In the genomic region with DNA sequence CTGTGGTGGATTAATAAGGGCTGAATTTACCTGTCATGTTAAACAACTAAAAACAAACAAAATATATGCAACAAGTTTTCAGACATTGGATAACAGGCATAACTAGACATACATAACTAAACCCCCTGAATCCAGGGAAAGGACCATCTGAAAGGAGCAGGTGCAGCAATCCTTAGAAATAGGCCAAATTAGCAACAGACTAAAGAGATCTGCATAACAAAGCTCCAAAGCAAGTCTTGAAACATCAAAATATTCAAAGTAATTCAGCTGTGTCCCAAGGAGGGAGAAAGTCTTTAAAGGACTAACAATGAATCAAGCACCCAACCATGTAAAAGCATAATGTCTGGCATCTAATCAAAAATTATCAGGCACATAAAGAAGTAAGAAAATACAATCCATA, we compare ENCODE assay signal across 33 cellular contexts.
"Had no signal": no experiment of that assay in that cellular context is flagged by ENCODE, and none has a peak within 500 bp of the region (broad histone marks: within the 10 kb centered on the region; RNA-seq: fewer than 3 reads in every experiment).

No MANE protein-coding gene starts in this region.

- H3K9me3 Mint-ChIP-seq: activated CD4-positive, alpha-beta T cell treated with anti-CD3 and anti-CD28 coated beads, Interleukin-2, amount 10 ng/mL, durations not matched to agents 24 days and 14 days; activated naive CD4-positive, alpha-beta T cell treated with anti-CD3 and anti-CD28 coated beads for 36 hours; activated T-helper 1 cell treated with anti-CD3 and anti-CD28 coated beads, Interleukin-12 subunit alpha, Interleukin-12 subunit beta, Interleukin-2, Interleukin-4 antibody, amounts not matched to agents 30 ng/mL and 10 ng/mL and 1 ng/mL, durations not matched to agents 14 hours and 24 hours and 36 hours; activated T-helper 2 cell treated with anti-CD3 and anti-CD28 coated beads, Interferon-gamma antibody, Interleukin-2, Interleukin-4, amounts not matched to agents 10 μg/mL and 5 μg/mL and 100 μg/mL, durations not matched to agents 14 hours and 24 hours and 36 hours; endodermal cell; T-helper 2 cell treated with Interferon-gamma antibody and Interleukin-4, amounts not matched to agents 5 μg/mL and 100 μg/mL, for 36 hours had no signal

- H3K36me3 ChIP-seq: adrenal gland, WERI-Rb-1 had no signal

- H3K4me1 ChIP-seq: adrenal gland, body of pancreas had no signal

- H3K36me3 Mint-ChIP-seq: activated CD4-positive, alpha-beta memory T cell treated with anti-CD3 and anti-CD28 coated beads for 36 hours; activated CD8-positive, alpha-beta memory T cell treated with anti-CD3 and anti-CD28 coated beads, Interleukin-2, amount 10 ng/mL, durations not matched to agents 7 days and 5 days; activated naive CD4-positive, alpha-beta T cell treated with anti-CD3 and anti-CD28 coated beads, Interleukin-2, amount 50 U/mL, for 24 hours; activated naive CD8-positive, alpha-beta T cell treated with anti-CD3 and anti-CD28 coated beads for 36 hours had no signal

- DNase-seq: activated CD4-positive, alpha-beta memory T cell treated with anti-CD3 and anti-CD28 coated beads for 36 hours; activated CD4-positive, alpha-beta T cell treated with anti-CD3 and anti-CD28 coated beads for 36 hours; activated CD4-positive, alpha-beta T cell treated with anti-CD3 and anti-CD28 coated beads, Interleukin-2, amount 10 ng/mL, durations not matched to agents 24 days and 14 days; activated CD4-positive, CD25-positive, alpha-beta regulatory T cell; activated CD4-positive, CD25-positive, alpha-beta regulatory T cell treated with anti-CD3 and anti-CD28 coated beads, Interleukin-2, amount 50 U/mL, for 72 hours; activated CD8-positive, alpha-beta memory T cell treated with anti-CD3 and anti-CD28 coated beads, Interleukin-2, amount 10 ng/mL, durations not matched to agents 7 days and 5 days; activated CD8-positive, alpha-beta memory T cell treated with anti-CD3 and anti-CD28 coated beads, Interleukin-2, amount 50 U/mL, for 4 hours; activated CD8-positive, alpha-beta T cell treated with anti-CD3 and anti-CD28 coated beads, Interleukin-2, amount 10 ng/mL, durations not matched to agents 7 days and 5 days; activated effector memory CD4-positive, alpha-beta T cell treated with anti-CD3 and anti-CD28 coated beads, Interleukin-2, amount 50 U/mL, for 16 hours; activated naive CD4-positive, alpha-beta T cell treated with anti-CD3 and anti-CD28 coated beads for 36 hours; activated naive CD8-positive, alpha-beta T cell treated with anti-CD3 and anti-CD28 coated beads for 36 hours; activated naive CD8-positive, alpha-beta T cell treated with anti-CD3 and anti-CD28 coated beads, Interleukin-2, amount 50 U/mL, for 24 hours; activated T-cell treated with anti-CD3 and anti-CD28 coated beads, Interleukin-2, amount 50 U/mL, for 1 hour; activated T-cell treated with anti-CD3 and anti-CD28 coated beads, Interleukin-2, amount 50 U/mL, for 48 hours; adrenal gland; amygdala; aorta; body of pancreas; caudate nucleus; effector memory CD4-positive, alpha-beta T cell; endodermal cell; foreskin fibroblast; T-helper 1 cell; T-helper 17 cell; T1000; WERI-Rb-1 had no signal

- H3K27ac ChIP-seq: adrenal gland, body of pancreas, WERI-Rb-1 had no signal

- FAIRE-seq: colon, frontal cortex had no signal

- H3K9me3 ChIP-seq: body of pancreas had no signal

- H3K4me3 Mint-ChIP-seq: activated CD4-positive, alpha-beta memory T cell treated with anti-CD3 and anti-CD28 coated beads for 36 hours; activated CD4-positive, alpha-beta T cell treated with anti-CD3 and anti-CD28 coated beads for 36 hours; activated CD4-positive, alpha-beta T cell treated with anti-CD3 and anti-CD28 coated beads, Interleukin-2, amount 10 ng/mL, durations not matched to agents 24 days and 14 days; activated CD8-positive, alpha-beta memory T cell treated with anti-CD3 and anti-CD28 coated beads, Interleukin-2, amount 10 ng/mL, durations not matched to agents 7 days and 5 days; activated CD8-positive, alpha-beta T cell treated with anti-CD3 and anti-CD28 coated beads, Interleukin-2, amount 10 ng/mL, durations not matched to agents 7 days and 5 days; activated naive CD4-positive, alpha-beta T cell treated with anti-CD3 and anti-CD28 coated beads for 36 hours; activated naive CD4-positive, alpha-beta T cell treated with anti-CD3 and anti-CD28 coated beads, Interleukin-2, amount 50 U/mL, for 24 hours; activated naive CD8-positive, alpha-beta T cell treated with anti-CD3 and anti-CD28 coated beads for 36 hours; activated naive CD8-positive, alpha-beta T cell treated with anti-CD3 and anti-CD28 coated beads, Interleukin-2, amount 50 U/mL, for 24 hours; activated T-helper 1 cell treated with anti-CD3 and anti-CD28 coated beads, Interleukin-12 subunit alpha, Interleukin-12 subunit beta, Interleukin-2, Interleukin-4 antibody, amounts not matched to agents 30 ng/mL and 10 ng/mL and 1 ng/mL, durations not matched to agents 14 hours and 24 hours and 36 hours; endodermal cell; T-helper 17 cell; T-helper 2 cell treated with Interferon-gamma antibody and Interleukin-4, amounts not matched to agents 5 μg/mL and 100 μg/mL, for 36 hours had no signal

- H3K4me1 Mint-ChIP-seq: activated CD4-positive, alpha-beta T cell treated with anti-CD3 and anti-CD28 coated beads for 36 hours; activated CD4-positive, alpha-beta T cell treated with anti-CD3 and anti-CD28 coated beads, Interleukin-2, amount 10 ng/mL, durations not matched to agents 24 days and 14 days; activated CD8-positive, alpha-beta memory T cell treated with anti-CD3 and anti-CD28 coated beads, Interleukin-2, amount 10 ng/mL, durations not matched to agents 7 days and 5 days; activated naive CD4-positive, alpha-beta T cell treated with anti-CD3 and anti-CD28 coated beads, Interleukin-2, amount 50 U/mL, for 24 hours; activated naive CD8-positive, alpha-beta T cell treated with anti-CD3 and anti-CD28 coated beads for 36 hours; activated naive CD8-positive, alpha-beta T cell treated with anti-CD3 and anti-CD28 coated beads, Interleukin-2, amount 50 U/mL, for 24 hours; endodermal cell; T-helper 17 cell had no signal

- H3K27ac Mint-ChIP-seq: activated CD4-positive, alpha-beta memory T cell treated with anti-CD3 and anti-CD28 coated beads for 36 hours; activated CD4-positive, alpha-beta T cell treated with anti-CD3 and anti-CD28 coated beads for 36 hours; activated CD4-positive, alpha-beta T cell treated with anti-CD3 and anti-CD28 coated beads, Interleukin-2, amount 10 ng/mL, durations not matched to agents 24 days and 14 days; activated CD8-positive, alpha-beta memory T cell treated with anti-CD3 and anti-CD28 coated beads, Interleukin-2, amount 10 ng/mL, durations not matched to agents 7 days and 5 days; activated CD8-positive, alpha-beta T cell treated with anti-CD3 and anti-CD28 coated beads, Interleukin-2, amount 10 ng/mL, durations not matched to agents 7 days and 5 days; activated naive CD4-positive, alpha-beta T cell treated with anti-CD3 and anti-CD28 coated beads for 36 hours; activated naive CD4-positive, alpha-beta T cell treated with anti-CD3 and anti-CD28 coated beads, Interleukin-2, amount 50 U/mL, for 24 hours; activated naive CD8-positive, alpha-beta T cell treated with anti-CD3 and anti-CD28 coated beads for 36 hours; activated naive CD8-positive, alpha-beta T cell treated with anti-CD3 and anti-CD28 coated beads, Interleukin-2, amount 50 U/mL, for 24 hours; activated T-helper 1 cell treated with anti-CD3 and anti-CD28 coated beads, Interleukin-12 subunit alpha, Interleukin-12 subunit beta, Interleukin-2, Interleukin-4 antibody, amounts not matched to agents 30 ng/mL and 10 ng/mL and 1 ng/mL, durations not matched to agents 14 hours and 24 hours and 36 hours; activated T-helper 2 cell treated with anti-CD3 and anti-CD28 coated beads, Interferon-gamma antibody, Interleukin-2, Interleukin-4, amounts not matched to agents 10 μg/mL and 5 μg/mL and 100 μg/mL, durations not matched to agents 14 hours and 24 hours and 36 hours; endodermal cell; T-helper 17 cell; T-helper 2 cell treated with Interferon-gamma antibody and Interleukin-4, amounts not matched to agents 5 μg/mL and 100 μg/mL, for 36 hours had no signal

- H3K27me3 ChIP-seq: adrenal gland, body of pancreas had no signal

- ATAC-seq: activated CD4-positive, alpha-beta T cell treated with anti-CD3 and anti-CD28 coated beads for 36 hours; activated CD8-positive, alpha-beta memory T cell treated with anti-CD3 and anti-CD28 coated beads, Interleukin-2, amount 10 ng/mL, durations not matched to agents 7 days and 5 days; activated CD8-positive, alpha-beta T cell treated with anti-CD3 and anti-CD28 coated beads, Interleukin-2, amount 10 ng/mL, durations not matched to agents 7 days and 5 days; activated naive CD8-positive, alpha-beta T cell treated with anti-CD3 and anti-CD28 coated beads, Interleukin-2, amount 50 U/mL, for 24 hours; body of pancreas; esophagus mucosa; T-helper 17 cell had no signal

- H3K4me3 ChIP-seq: adrenal gland, body of pancreas had no signal
